ENCODE assay signal across 9 cellular contexts in the genomic region with DNA sequence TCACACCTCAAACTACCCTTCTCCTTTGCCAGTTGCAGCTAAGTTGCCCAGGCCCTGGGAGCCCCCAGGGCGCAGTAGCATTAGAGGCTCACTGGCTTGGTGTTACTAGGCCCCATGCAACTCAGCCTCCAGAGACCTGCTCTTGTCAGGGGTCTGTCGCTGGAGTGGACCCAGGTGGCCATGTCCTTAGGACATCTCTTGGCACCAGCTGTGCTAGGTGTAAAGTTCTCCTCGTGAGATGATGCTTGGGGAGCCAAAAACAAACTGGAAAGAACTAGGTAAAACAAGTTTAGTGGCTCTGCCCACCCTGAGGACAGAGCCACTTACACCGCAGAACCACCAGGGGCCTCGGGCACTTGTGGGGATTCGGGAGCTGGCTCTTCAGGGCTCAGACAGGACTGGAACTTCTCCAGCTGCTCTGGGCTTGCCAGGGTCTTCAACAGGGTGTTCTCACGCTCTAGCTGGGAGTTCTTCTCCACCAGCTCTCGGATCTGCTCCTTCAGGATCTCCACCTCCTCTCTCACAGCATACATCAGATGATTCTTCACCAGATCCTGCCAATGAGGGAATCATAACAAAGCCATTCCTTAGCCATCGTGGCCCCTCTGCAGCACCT.
A peak's percentile ranks its signal among the peaks of the same experiment; 100 is the strongest.
DNase-seq lines count a peak whose midpoint lies in the region; ATAC-seq, FAIRE-seq and TF ChIP-seq lines count a peak whose summit lies in the region.
"Had no signal": no experiment of that assay in that cellular context is flagged by ENCODE, and none has a peak within 500 bp of the region (broad histone marks: within the 10 kb centered on the region; RNA-seq: fewer than 3 reads in every experiment).

No MANE protein-coding gene starts in this region.

- peak overlapping the region; percentile 42 for H3K27ac ChIP-seq in adipose tissue (ENCODE audit: low read depth, low read length)
- peak overlapping the region; percentile 88 to 94 for H3K27ac ChIP-seq in kidney (ENCODE audit: low read depth in 2 of 2, low read length in 2 of 2)
- H3K27ac ChIP-seq in subcutaneous abdominal adipose tissue (ENCODE audit: low read depth, low read length) = peak overlapping the region; percentile 86
- H3K27ac ChIP-seq: 22Rv1 had no signal

- H3K4me3 ChIP-seq in kidney (ENCODE audit: low read length in 2 of 2) = peak overlapping the region; percentile 89 to 97
- peak overlapping the region; percentile 77 to 93 (median 88) for H3K4me3 ChIP-seq in subcutaneous abdominal adipose tissue (ENCODE audit: low read depth in 1 of 5, low read length in 5 of 5)

- H3K9me3 ChIP-seq in kidney (ENCODE audit: control insufficient read depth in 1 of 2, low read length in 2 of 2) (no peaks in the 10 kb centered on the region), subcutaneous abdominal adipose tissue (ENCODE audit: control insufficient read depth in 5 of 5, low read length in 5 of 5) (no peaks in the 10 kb centered on the region)

- H3K4me1 ChIP-seq in kidney (ENCODE audit: control insufficient read depth in 1 of 2, insufficient read depth in 1 of 2, low read depth in 1 of 2, low read length in 2 of 2) = peaks cover 15 to 19% of the 10 kb centered on the region in 2 donors
- H3K4me1 ChIP-seq in subcutaneous abdominal adipose tissue (ENCODE audit: control insufficient read depth in 5 of 5, insufficient read depth in 5 of 5, low read length in 5 of 5) = peaks cover 12 to 65% (median 57%) of the 10 kb centered on the region in 5 donors

- TF ChIP-seq CTCF in kidney (IDR thresholded peaks at IDR 0.05; ENCODE audit: borderline replicate concordance, extremely low read depth, insufficient read depth) = no peak

- H3K9ac ChIP-seq in kidney (ENCODE audit: low read length in 2 of 2) (peak overlapping the region; percentile 48 to 93), subcutaneous abdominal adipose tissue (ENCODE audit: low read length in 5 of 5) (peak overlapping the region in 3 of 5 donors; percentile 51 to 80 (median 68))

- no peak for ATAC-seq in GM21360 (IDR thresholded peaks at IDR 0.05; ENCODE audit: unreplicated experiment)

- peaks cover 0 to 26% (median 12%) of the 10 kb centered on the region in 5 donors for H3K27me3 ChIP-seq in subcutaneous abdominal adipose tissue (ENCODE audit: control insufficient read depth in 5 of 5, insufficient read depth in 4 of 5, low read length in 5 of 5)

- peak; percentile 39 for DNase-seq in DMS 273 (lab: John Stamatoyannopoulos, UW; ENCODE audit: unreplicated experiment)
- DNase-seq in DMS 273 treated with DMSO at 0.1 percent for 48 hours (lab: John Stamatoyannopoulos, UW) = no peak
- no peak for DNase-seq in kidney
- DNase-seq in HTR-8/SVneo (ENCODE audit: insufficient read length, low spot score) = no peak
- no peak for DNase-seq in middle frontal gyrus (ENCODE audit: extremely low spot score, low spot score)

- H3K36me3 ChIP-seq in kidney (ENCODE audit: control insufficient read depth in 1 of 2, insufficient read depth in 2 of 2, low read length in 2 of 2) = peaks cover 12 to 19% of the 10 kb centered on the region in 2 donors
- H3K36me3 ChIP-seq in subcutaneous abdominal adipose tissue (ENCODE audit: control insufficient read depth in 5 of 5, insufficient read depth in 5 of 5, low read length in 5 of 5) = peaks cover 0 to 33% (median 24%) of the 10 kb centered on the region in 5 donors

- 68 to 86% (median 70%) methylated on average over 9 of the region's 9 CpGs for WGBS in adipose tissue, 3 donors

- no peak for FAIRE-seq in kidney (lab: Jason Lieb, UNC)
- no peak for FAIRE-seq in HTR-8/SVneo (lab: Jason Lieb, UNC)

- intact Hi-C loops in kidney (cut with DNase I) = no loop called here
